In the genomic region with DNA sequence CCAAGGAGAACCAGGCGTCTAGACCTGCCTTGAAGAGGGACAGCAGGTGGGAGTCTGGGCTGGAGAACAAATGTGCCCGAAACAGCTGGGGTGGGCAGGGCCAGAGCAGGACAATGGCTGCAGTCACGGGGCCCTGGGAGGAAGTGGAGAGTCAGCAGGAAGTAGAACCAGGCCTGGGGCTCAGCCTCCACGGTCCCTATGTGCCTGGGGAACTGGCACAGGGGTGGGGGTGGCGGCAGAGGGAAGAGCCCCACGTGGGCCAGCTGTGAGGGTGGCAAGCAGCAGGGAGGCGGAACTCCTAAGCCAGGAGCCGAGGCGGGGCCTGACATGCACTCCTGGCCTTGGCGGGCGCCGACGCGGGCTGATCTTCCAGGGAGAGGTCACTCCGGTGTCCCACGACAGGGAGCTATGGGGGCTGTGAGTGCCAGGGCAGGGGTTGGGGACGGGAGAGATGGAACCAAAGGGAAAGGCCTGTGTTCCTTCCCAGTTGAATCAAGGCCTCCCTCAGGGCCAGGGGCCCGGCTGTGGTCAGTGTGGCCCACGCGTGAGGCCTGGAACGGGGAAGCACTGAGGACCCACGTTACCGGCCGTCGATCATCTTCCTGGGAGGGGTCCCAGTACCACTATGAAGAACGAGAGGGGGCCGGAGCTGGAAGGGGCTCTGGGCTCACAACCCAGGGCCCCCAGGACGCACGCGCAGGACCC, we compare ENCODE assay signal across 8 cellular contexts. TPM values are rescaled to one million over a fixed set of nuclear protein-coding genes. Genes with fewer than 3 reads are reported as not detected.
DNase-seq lines count a peak whose midpoint lies in the region; ATAC-seq, FAIRE-seq and TF ChIP-seq lines count a peak whose summit lies in the region.
"Had no signal": no experiment of that assay in that cellular context is flagged by ENCODE, and none has a peak within 500 bp of the region (broad histone marks: within the 10 kb centered on the region; RNA-seq: fewer than 3 reads in every experiment).

No MANE protein-coding gene starts in this region.

- no peak for FAIRE-seq in frontal cortex (lab: Jason Lieb, UNC)

- peak overlapping the region in 1 of 2 donors; percentile 58 for H3K27ac Mint-ChIP-seq in natural killer cell

- no peak for TF ChIP-seq POLR2A in uterus (IDR thresholded peaks at IDR 0.05)

- intact Hi-C loops in natural killer cell (cut with micrococcal nuclease) (no loop called here), uterus (cut with DNase I; ENCODE audit: low total_unique reads) (no loop called here)

- no peaks in the 10 kb centered on the region for H3K9me3 ChIP-seq in SK-N-MC (ENCODE audit: low read depth, low read length)
- H3K9me3 ChIP-seq in uterus, result no peaks in the 10 kb centered on the region
- H3K9me3 ChIP-seq: SK-N-SH had no signal

- peaks cover 16 to 37% of the 10 kb centered on the region in 2 donors for H3K4me1 Mint-ChIP-seq in natural killer cell

- no peak overlapping the region for H3K4me3 Mint-ChIP-seq in natural killer cell

- H3K36me3 Mint-ChIP-seq in natural killer cell, result no peaks in the 10 kb centered on the region

- ATAC-seq in natural killer cell, result peak; percentile 38 to 61 (median 60)

- H3K9ac ChIP-seq in SK-N-MC (ENCODE audit: insufficient read length), result peak overlapping the region; percentile 47
- H3K9ac ChIP-seq: SK-N-SH had no signal

- no peaks in the 10 kb centered on the region for H3K27me3 Mint-ChIP-seq in natural killer cell (ENCODE audit: low read depth in 2 of 2)

- H3K36me3 ChIP-seq in SK-N-MC (ENCODE audit: insufficient read depth, low read length) (no peaks in the 10 kb centered on the region; the same call in 1 of the 2 replicates), uterus (no peaks in the 10 kb centered on the region), brain microvascular endothelial cell (replicated peaks) (peaks cover 10% of the 10 kb centered on the region)

- in situ Hi-C loops in brain microvascular endothelial cell (cut with HindIII; ENCODE audit: low pct_ligation_motif_present, low sequenced_read_pairs), result no loop called here

- H3K27me3 ChIP-seq in uterus, result no peaks in the 10 kb centered on the region
- H3K27me3 ChIP-seq in brain microvascular endothelial cell (replicated peaks), result no peaks in the 10 kb centered on the region

- TF ChIP-seq CTCF in natural killer cell (IDR thresholded peaks at IDR 0.05), result no peak
- TF ChIP-seq CTCF in uterus (IDR thresholded peaks at IDR 0.05), result no peak
- no peak for TF ChIP-seq CTCF in brain microvascular endothelial cell (IDR thresholded peaks at IDR 0.05; ENCODE audit: low read depth, low read length, missing control alignments)

- H3K4me3 ChIP-seq in SK-N-MC (no peak overlapping the region), uterus (no peak overlapping the region), brain microvascular endothelial cell (ENCODE audit: low read depth, low read length) (no peak overlapping the region)

- DNase-seq in SK-N-MC (ENCODE audit: low read depth, low spot score) (no peak), frontal cortex (ENCODE audit: low spot score in 2 of 2) (peak; percentile 62 to 76), natural killer cell (no peak), uterus (peak; percentile 38 to 58), brain microvascular endothelial cell (no peak), cortex of kidney (lab: John Stamatoyannopoulos, UW) (no peak)
- no peak for DNase-seq in activated CD4-positive, alpha-beta T cell treated with anti-CD3 and anti-CD28 coated beads for 48 hours
- DNase-seq: SK-N-SH had no signal

- peak overlapping the region; percentile 19; the same call in 1 of the 2 replicates for H3K27ac ChIP-seq in SK-N-MC
- H3K27ac ChIP-seq in uterus, result peak overlapping the region; percentile 56 to 60
- no peak overlapping the region for H3K27ac ChIP-seq in brain microvascular endothelial cell

- no peaks in the 10 kb centered on the region for H3K4me1 ChIP-seq in uterus

- H3K9me3 Mint-ChIP-seq in natural killer cell, result no peaks in the 10 kb centered on the region

RNA-seq across cellular contexts. Expression of a gene that starts 42.7 kb away (rescaled TPM):
- total RNA-seq in frontal cortex, result 13.5 TPM
- total RNA-seq in natural killer cell, result 10 to 100 TPM in 1 of 3 donors, 1 to 10 TPM in 2; 7.8 to 11.3 (median 8.9) TPM
- total RNA-seq in uterus, result 10 to 100 TPM in 2 of 4 donors, 1 to 10 TPM in 2; 5.1 to 17.1 (median 10.8) TPM

Comparison
In these comparisons a context has a peak if more than half of its experiments do, and no peak if none do; other contexts are left out.
1. DNase-seq: peak in frontal cortex (2 of 2) and uterus (2 of 2); none in SK-N-MC (single experiment), natural killer cell (single experiment), activated CD4-positive, alpha-beta T cell treated with anti-CD3 and anti-CD28 coated beads for 48 hours (single experiment), brain microvascular endothelial cell (single experiment) and cortex of kidney (single experiment).